ENCODE assay signal across 10 cellular contexts in the genomic region with DNA sequence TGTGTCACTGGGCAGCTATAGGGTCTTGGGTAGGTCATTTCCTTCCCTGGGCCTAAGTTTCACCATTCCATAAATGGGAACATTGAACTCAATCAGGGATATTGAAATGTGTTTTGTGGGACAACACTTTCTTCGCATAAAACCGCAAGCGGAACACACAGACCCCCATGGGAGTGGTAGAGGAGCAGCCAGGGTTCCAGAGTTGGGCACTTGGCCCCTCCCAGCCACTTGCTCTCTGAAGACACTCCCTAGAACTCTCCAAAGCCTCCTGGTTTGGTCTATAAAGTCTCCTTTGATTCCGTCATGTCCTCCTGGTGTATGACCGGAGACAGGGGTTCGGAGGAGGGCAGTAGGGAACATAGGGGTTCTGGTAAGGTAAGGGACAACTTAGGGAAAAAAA.
DNase-seq lines count a peak whose midpoint lies in the region; ATAC-seq, FAIRE-seq and TF ChIP-seq lines count a peak whose summit lies in the region.
"Had no signal": no experiment of that assay in that cellular context is flagged by ENCODE, and none has a peak within 500 bp of the region (broad histone marks: within the 10 kb centered on the region; RNA-seq: fewer than 3 reads in every experiment).

No MANE protein-coding gene starts in this region.

- no peaks in the 10 kb centered on the region for H3K9me2 ChIP-seq in hepatocyte (replicated peaks; ENCODE audit: insufficient read depth)

- H3K4me3 Mint-ChIP-seq in Caco-2 (ENCODE audit: unreplicated experiment) (no peak overlapping the region), progenitor cell of endocrine pancreas (ENCODE audit: low read depth) (no peak overlapping the region)

- no peak overlapping the region for H2AFZ ChIP-seq in hepatocyte

- H3K9me3 Mint-ChIP-seq in Caco-2 (ENCODE audit: unreplicated experiment) (no peaks in the 10 kb centered on the region), progenitor cell of endocrine pancreas (ENCODE audit: low read depth) (no peaks in the 10 kb centered on the region)

- intact Hi-C loops in Caco-2 (cut with micrococcal nuclease; ENCODE audit: unreplicated experiment) (loop anchor here (5.0 kb wide), 1 partner anchor 899 kb away; no protein-coding TSS in a partner anchor), Panc1 (cut with micrococcal nuclease; ENCODE audit: unreplicated experiment) (no loop called here)

- TF ChIP-seq CTCF in A549 (IDR thresholded peaks at IDR 0.05) (no peak), Caco-2 (IDR thresholded peaks at IDR 0.05; ENCODE audit: insufficient read depth in 1 of 2, low read depth in 1 of 2, low read length in 1 of 2, severe bottlenecking in 1 of 2, unreplicated experiment in 1 of 2) (no peak), Panc1 (IDR thresholded peaks at IDR 0.05) (no peak), hepatocyte (IDR thresholded peaks at IDR 0.05; ENCODE audit: poor library complexity) (no peak), progenitor cell of endocrine pancreas (IDR thresholded peaks at IDR 0.05; ENCODE audit: unreplicated experiment) (no peak)

- H3K36me3 ChIP-seq in Caco-2 (ENCODE audit: control insufficient read depth, insufficient read depth, low read length) (no peaks in the 10 kb centered on the region), Panc1 (ENCODE audit: control insufficient read depth, insufficient read depth, low read length) (no peaks in the 10 kb centered on the region), hepatocyte (replicated peaks; ENCODE audit: insufficient read depth, low read depth) (no peaks in the 10 kb centered on the region)
- H3K36me3 ChIP-seq: colonic mucosa had no signal

- no peak for TF ChIP-seq EP300 in A549 (IDR thresholded peaks at IDR 0.05)

- no peaks in the 10 kb centered on the region for H3K79me2 ChIP-seq in hepatocyte

- peak overlapping the region; percentile 87 to 93; a peak in 5 of 6 replicates for H3K27ac ChIP-seq in A549
- H3K27ac ChIP-seq in Panc1 (ENCODE audit: low read length), result peak overlapping the region; percentile 92
- peak overlapping the region; percentile 4 for H3K27ac ChIP-seq in hepatocyte
- H3K27ac ChIP-seq: colonic mucosa had no signal

- H3K27ac Mint-ChIP-seq in Caco-2 (ENCODE audit: unreplicated experiment), result peak overlapping the region; percentile 61
- no peak overlapping the region for H3K27ac Mint-ChIP-seq in progenitor cell of endocrine pancreas

- FAIRE-seq in A549 (lab: Jason Lieb, UNC), result no peak

- CTCF ChIA-PET in A549 (lab: Yijun Ruan, JAX), result interaction anchor here (0.5 to 9.5 kb wide), 7 partner anchors 9 to 611 kb away, joined by 3 to 228 read pairs (median 13); no protein-coding TSS in a partner anchor
- CTCF ChIA-PET in Caco-2 (lab: Charles Lee), result no interaction called here
- CTCF ChIA-PET in Panc1 (lab: Charles Lee), result interaction anchor here (1.7 kb wide), 1 partner anchor 25 kb away, joined by 6 read pairs; no protein-coding TSS in a partner anchor

- H3K4me3 ChIP-seq in A549 (no peak overlapping the region), Caco-2 (ENCODE audit: low read depth, low read length) (no peak overlapping the region), Panc1 (ENCODE audit: low read depth in 2 of 2, low read length in 2 of 2) (no peak overlapping the region), hepatocyte (no peak overlapping the region)
- H3K4me3 ChIP-seq: colonic mucosa had no signal

- BruUV-seq in Caco-2 (replicated peaks; lab: Mats Ljungman, UMichigan) (no TSS peak), Panc1 (replicated peaks; lab: Mats Ljungman, UMichigan) (no TSS peak)

- TF ChIP-seq POLR2A in A549 (IDR thresholded peaks at IDR 0.05; ENCODE audit: low read length), result no peak

- ATAC-seq in A549 (no peak), Panc1 (no peak)

- peaks cover 17% of the 10 kb centered on the region for H3K36me3 Mint-ChIP-seq in Caco-2 (ENCODE audit: insufficient read depth, unreplicated experiment)
- H3K36me3 Mint-ChIP-seq in progenitor cell of endocrine pancreas (ENCODE audit: insufficient read depth), result no peaks in the 10 kb centered on the region

- H3K4me2 ChIP-seq in A549 (no peak overlapping the region), hepatocyte (no peak overlapping the region)

- in situ Hi-C loops in Panc1 (cut with HindIII; ENCODE audit: low pct_unique_long_range_greater_than_20kb, low sequenced_read_pairs), result no loop called here

- H3K9me3 ChIP-seq in A549, result no peaks in the 10 kb centered on the region
- no peaks in the 10 kb centered on the region for H3K9me3 ChIP-seq in Caco-2
- no peaks in the 10 kb centered on the region for H3K9me3 ChIP-seq in Panc1 (ENCODE audit: control insufficient read depth, insufficient read depth, low read depth, low read length)
- H3K9me3 ChIP-seq in hepatocyte (ENCODE audit: low read depth), result no peaks in the 10 kb centered on the region
- H3K9me3 ChIP-seq: colonic mucosa had no signal

- TF ChIP-seq RAD21 in A549 (conservative IDR thresholded peaks at IDR 0.05 in 1 of 2, IDR thresholded peaks at IDR 0.05 in 1 of 2), result no peak

- WGBS in A549 (ENCODE audit: missing lambda C conversion rate), result 97% methylated on average over 6 of the region's 6 CpGs
- 95% methylated on average over 6 of the region's 6 CpGs for WGBS in hepatocyte (ENCODE audit: low lambda C conversion rate, missing lambda C conversion rate)

- H3K27me3 ChIP-seq in Caco-2 (replicated peaks; ENCODE audit: control insufficient read depth, insufficient read depth, low read length) (no peaks in the 10 kb centered on the region), Panc1 (ENCODE audit: control insufficient read depth, insufficient read depth, low read length) (no peaks in the 10 kb centered on the region), hepatocyte (no peaks in the 10 kb centered on the region)
- H3K27me3 ChIP-seq: colonic mucosa had no signal

- POLR2A ChIA-PET in A549 (lab: Yijun Ruan, JAX) (interaction anchor here (1.2 to 1.5 kb wide), 2 partner anchors 13 to 16 kb away, joined by 3 to 7 read pairs; no protein-coding TSS in a partner anchor), Caco-2 (lab: Charles Lee) (interaction anchor here (0.7 kb wide), 1 partner anchor 1028 kb away, joined by 3 read pairs; no protein-coding TSS in a partner anchor), Panc1 (lab: Charles Lee) (interaction anchor here (0.8 kb wide), 1 partner anchor 13 kb away, joined by 4 read pairs; no protein-coding TSS in a partner anchor)

- H3K4me1 ChIP-seq in A549 (peaks cover 61% of the 10 kb centered on the region), Caco-2 (peaks cover 40% of the 10 kb centered on the region), Panc1 (ENCODE audit: control insufficient read depth, insufficient read depth, low read length) (peaks cover 75% of the 10 kb centered on the region), hepatocyte (ENCODE audit: insufficient read depth) (peaks cover 40% of the 10 kb centered on the region)
- H3K4me1 ChIP-seq: colonic mucosa had no signal

- H3K27me3 Mint-ChIP-seq in Caco-2 (ENCODE audit: insufficient read depth, unreplicated experiment) (no peaks in the 10 kb centered on the region), progenitor cell of endocrine pancreas (peaks cover 51% of the 10 kb centered on the region)

- H4K20me1 ChIP-seq in hepatocyte (ENCODE audit: insufficient read depth, poor library complexity, severe bottlenecking), result no peaks in the 10 kb centered on the region

- no peak for DNase-seq in A549 (ENCODE audit: low read depth in 1 of 2, low spot score in 1 of 2)
- DNase-seq in Caco-2, result no peak
- DNase-seq in Panc1 (ENCODE audit: low read depth, low spot score), result no peak
- no peak for DNase-seq in hepatocyte (ENCODE audit: low spot score)
- DNase-seq in progenitor cell of endocrine pancreas (ENCODE audit: low spot score, unreplicated experiment), result no peak
- no peak for DNase-seq in dedifferentiated amniotic fluid mesenchymal stem cell (ENCODE audit: extremely low spot score)
- DNase-seq in DMS153 (lab: John Stamatoyannopoulos, UW), result no peak
- DNase-seq in NCI-H748 (lab: John Stamatoyannopoulos, UW; ENCODE audit: unreplicated experiment), result no peak
- DNase-seq: midbrain had no signal

- peaks cover 45% of the 10 kb centered on the region for H3K4me1 Mint-ChIP-seq in Caco-2 (ENCODE audit: low read depth, unreplicated experiment)
- H3K4me1 Mint-ChIP-seq in progenitor cell of endocrine pancreas (ENCODE audit: low read depth), result peaks cover 30% of the 10 kb centered on the region

TF ChIP-seq in A549, 52 proteins besides CTCF, POLR2A, EP300 and RAD21:
- no peak for TF ChIP-seq FOSL2 (IDR thresholded peaks at IDR 0.05)
- TF ChIP-seq FOSL2 (CRISPR knock-in tag; IDR thresholded peaks at IDR 0.05), result no peak
- TF ChIP-seq, protein P1, sequence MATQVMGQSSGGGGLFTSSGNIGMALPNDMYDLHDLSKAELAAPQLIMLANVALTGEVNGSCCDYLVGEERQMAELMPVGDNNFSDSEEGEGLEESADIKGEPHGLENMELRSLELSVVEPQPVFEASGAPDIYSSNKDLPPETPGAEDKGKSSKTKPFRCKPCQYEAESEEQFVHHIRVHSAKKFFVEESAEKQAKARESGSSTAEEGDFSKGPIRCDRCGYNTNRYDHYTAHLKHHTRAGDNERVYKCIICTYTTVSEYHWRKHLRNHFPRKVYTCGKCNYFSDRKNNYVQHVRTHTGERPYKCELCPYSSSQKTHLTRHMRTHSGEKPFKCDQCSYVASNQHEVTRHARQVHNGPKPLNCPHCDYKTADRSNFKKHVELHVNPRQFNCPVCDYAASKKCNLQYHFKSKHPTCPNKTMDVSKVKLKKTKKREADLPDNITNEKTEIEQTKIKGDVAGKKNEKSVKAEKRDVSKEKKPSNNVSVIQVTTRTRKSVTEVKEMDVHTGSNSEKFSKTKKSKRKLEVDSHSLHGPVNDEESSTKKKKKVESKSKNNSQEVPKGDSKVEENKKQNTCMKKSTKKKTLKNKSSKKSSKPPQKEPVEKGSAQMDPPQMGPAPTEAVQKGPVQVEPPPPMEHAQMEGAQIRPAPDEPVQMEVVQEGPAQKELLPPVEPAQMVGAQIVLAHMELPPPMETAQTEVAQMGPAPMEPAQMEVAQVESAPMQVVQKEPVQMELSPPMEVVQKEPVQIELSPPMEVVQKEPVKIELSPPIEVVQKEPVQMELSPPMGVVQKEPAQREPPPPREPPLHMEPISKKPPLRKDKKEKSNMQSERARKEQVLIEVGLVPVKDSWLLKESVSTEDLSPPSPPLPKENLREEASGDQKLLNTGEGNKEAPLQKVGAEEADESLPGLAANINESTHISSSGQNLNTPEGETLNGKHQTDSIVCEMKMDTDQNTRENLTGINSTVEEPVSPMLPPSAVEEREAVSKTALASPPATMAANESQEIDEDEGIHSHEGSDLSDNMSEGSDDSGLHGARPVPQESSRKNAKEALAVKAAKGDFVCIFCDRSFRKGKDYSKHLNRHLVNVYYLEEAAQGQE (IDR thresholded peaks at IDR 0.05), result peak; percentile 28; the same call in 1 of the 2 replicates
TF ChIP-seq in A549: peak in this region for 1.

Comparison
In these comparisons a context has a peak if more than half of its experiments do, and no peak if none do; other contexts are left out.
1. H3K27ac ChIP-seq: peak in every context shown above with its lines; median percentile 92 in Panc1; 90 in A549; 4 in hepatocyte.